ENCODE assay signal across 35 cellular contexts in genomic region chr20:58808296-58809046, GRCh38. TPM values are rescaled to one million over a fixed set of nuclear protein-coding genes. Genes with fewer than 3 reads are reported as not detected.
"Had no signal": no experiment of that assay in that cellular context is flagged by ENCODE, and none has a peak within 500 bp of the region (broad histone marks: within the 10 kb centered on the region; RNA-seq: fewer than 3 reads in every experiment).

No MANE protein-coding gene starts in this region.

- H3K4me1 Mint-ChIP-seq: stimulated activated memory B cell treated with anti-CD40 and anti-IgM and Interleukin-4, amounts not matched to agents 10 μg/mL and 1 μg/mL and 100 μg/mL, for 72 hours had no signal

- FAIRE-seq: colon, small intestine had no signal

- H3K36me3 Mint-ChIP-seq: activated naive CD8-positive, alpha-beta T cell; natural killer cell treated with Interleukin-12 subunit alpha and Interleukin-12 subunit beta and Interleukin-15 and Interleukin-18, amount 100 ng/mL, for 72 hours; stimulated activated memory B cell treated with anti-CD40 and anti-IgM and Interleukin-4, amounts not matched to agents 10 μg/mL and 1 μg/mL and 100 μg/mL, for 72 hours had no signal

- H3K9me3 Mint-ChIP-seq: activated T-cell treated with anti-CD3 and anti-CD28 coated beads, Interleukin-2, amount 50 U/mL, for 72 hours; natural killer cell treated with Interleukin-12 subunit alpha and Interleukin-12 subunit beta and Interleukin-15 and Interleukin-18, amount 100 ng/mL, for 72 hours had no signal

- H3K4me3 ChIP-seq: esophagus muscularis mucosa, heart right ventricle, lower lobe of right lung, mucosa of descending colon, ovary, sigmoid colon, stomach, thyroid gland, upper lobe of left lung, vagina had no signal

- H3K27ac ChIP-seq: esophagus muscularis mucosa, foreskin keratinocyte, heart right ventricle, lower lobe of right lung, neutrophil, ovary, sigmoid colon, stomach, thyroid gland, upper lobe of left lung, vagina, VCaP had no signal

- DNase-seq: activated CD4-positive, alpha-beta T cell treated with anti-CD3 and anti-CD28 coated beads for 4 hours; activated CD4-positive, alpha-beta T cell treated with anti-CD3 and anti-CD28 coated beads, Interleukin-2, amount 50 U/mL, for 4 hours; activated naive CD4-positive, alpha-beta T cell; activated T-cell treated with anti-CD3 and anti-CD28 coated beads for 4 hours; activated T-cell treated with anti-CD3 and anti-CD28 coated beads, Interleukin-2, amount 50 U/mL, for 72 hours; aorta; dermis blood vessel endothelial cell; effector CD4-positive, alpha-beta T cell; foreskin keratinocyte; heart right ventricle; lower lobe of right lung; mesenchymal stem cell; mucosa of descending colon; ovary; sigmoid colon; small intestine; stimulated activated CD4-positive, alpha-beta T cell treated with anti-CD3 and anti-CD28 coated beads, Interleukin-1b, Interleukin-23, amount 100 ng/mL, for 48 hours; stimulated activated CD4-positive, alpha-beta T cell treated with anti-CD3 and anti-CD28 coated beads, Interleukin-4, amount 100 ng/mL, for 4 hours; stimulated activated CD8-positive, alpha-beta memory T cell treated with anti-CD3 and anti-CD28 coated beads, Interleukin-4, amount 100 ng/mL, for 48 hours; stomach; T-helper 2 cell; thyroid gland; upper lobe of left lung had no signal

- H3K4me1 ChIP-seq: foreskin keratinocyte, heart right ventricle, lower lobe of right lung, sigmoid colon, stomach, thyroid gland, upper lobe of left lung, vagina had no signal

- H3K36me3 ChIP-seq: esophagus muscularis mucosa, heart right ventricle, lower lobe of right lung, neutrophil, ovary, sigmoid colon, stomach, thyroid gland, upper lobe of left lung, vagina had no signal

- H3K27ac Mint-ChIP-seq: activated naive CD8-positive, alpha-beta T cell; activated T-cell treated with anti-CD3 and anti-CD28 coated beads, Interleukin-2, amount 50 U/mL, for 72 hours; natural killer cell treated with Interleukin-12 subunit alpha and Interleukin-12 subunit beta and Interleukin-15 and Interleukin-18, amount 100 ng/mL, for 72 hours; progenitor cell of endocrine pancreas; stimulated activated memory B cell treated with anti-CD40 and anti-IgM and Interleukin-4, amounts not matched to agents 10 μg/mL and 1 μg/mL and 100 μg/mL, for 72 hours had no signal

- ATAC-seq: activated T-cell treated with anti-CD3 and anti-CD28 coated beads, Interleukin-2, amount 50 U/mL, for 72 hours; foreskin keratinocyte; heart right ventricle; left lobe of liver; lower lobe of right lung; mucosa of descending colon; natural killer cell treated with Interleukin-12 subunit alpha and Interleukin-12 subunit beta and Interleukin-15 and Interleukin-18, amount 100 ng/mL, for 72 hours; stimulated activated memory B cell treated with anti-CD40 and anti-IgM and Interleukin-4, amounts not matched to agents 10 μg/mL and 1 μg/mL and 100 μg/mL, for 72 hours had no signal

- H3K9me3 ChIP-seq: esophagus muscularis mucosa, heart right ventricle, lower lobe of right lung, mucosa of descending colon, neutrophil, ovary, sigmoid colon, stomach, thyroid gland, upper lobe of left lung, vagina had no signal

- H3K27me3 ChIP-seq: ovary, thyroid gland, upper lobe of left lung, vagina had no signal

- H3K4me3 Mint-ChIP-seq: activated naive CD8-positive, alpha-beta T cell; activated T-cell treated with anti-CD3 and anti-CD28 coated beads, Interleukin-2, amount 50 U/mL, for 72 hours; natural killer cell treated with Interleukin-12 subunit alpha and Interleukin-12 subunit beta and Interleukin-15 and Interleukin-18, amount 100 ng/mL, for 72 hours; stimulated activated memory B cell treated with anti-CD40 and anti-IgM and Interleukin-4, amounts not matched to agents 10 μg/mL and 1 μg/mL and 100 μg/mL, for 72 hours had no signal

RNA-seq across cellular contexts. Expression of gene GNAS-AS1, which starts 42.2 kb away (rescaled TPM):
- total RNA-seq: dermis blood vessel endothelial cell, glomerular endothelial cell, myocyte, vagina had no signal
